ENCODE assay signal across 9 cellular contexts in the genomic region with DNA sequence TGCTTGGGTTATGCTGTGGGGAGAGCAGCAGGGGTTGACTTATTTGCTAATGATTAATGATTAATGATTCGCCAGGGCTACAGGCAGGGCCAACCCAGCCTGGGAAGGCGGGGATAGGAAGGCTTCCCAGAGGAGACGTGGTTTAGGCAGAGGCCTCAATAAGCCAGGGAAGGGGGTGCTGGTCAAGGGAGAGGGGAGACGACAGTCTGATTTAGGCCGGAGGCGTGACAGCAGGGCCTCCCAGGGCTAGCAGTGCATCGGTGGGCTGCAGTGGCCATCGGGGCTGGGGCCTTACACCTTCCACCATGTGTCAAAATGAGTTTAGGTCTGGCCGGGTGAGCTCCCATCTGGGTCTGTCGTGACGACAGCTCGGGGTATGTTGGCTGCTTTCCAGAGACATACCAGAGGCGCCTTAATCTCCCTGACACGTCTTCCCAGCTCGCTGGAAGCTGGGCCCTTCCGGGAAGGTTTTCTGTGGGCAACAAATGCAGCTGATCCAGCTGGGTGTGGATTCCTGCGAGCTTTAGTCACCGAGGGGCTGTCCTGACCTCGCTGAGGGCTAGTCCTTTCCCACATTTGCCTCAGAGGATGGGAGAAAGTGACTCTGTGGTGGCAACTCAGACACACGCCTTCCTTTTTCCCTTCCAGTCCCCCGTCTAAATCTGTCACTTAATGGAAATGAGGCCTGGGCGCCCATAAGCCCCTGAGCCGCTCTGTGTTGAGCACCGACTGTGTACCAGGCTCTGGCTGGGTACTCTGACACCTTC. TPM values are rescaled to one million over a fixed set of nuclear protein-coding genes. Genes with fewer than 3 reads are reported as not detected.
DNase-seq lines count a peak whose midpoint lies in the region; ATAC-seq and TF ChIP-seq lines count a peak whose summit lies in the region.
"Had no signal": no experiment of that assay in that cellular context is flagged by ENCODE, and none has a peak within 500 bp of the region (broad histone marks: within the 10 kb centered on the region; RNA-seq: fewer than 3 reads in every experiment).

No MANE protein-coding gene starts in this region.

- H3K9me3 ChIP-seq in breast epithelium (no peaks in the 10 kb centered on the region), liver (ENCODE audit: control insufficient read depth in 4 of 4, low read length in 3 of 4) (no peaks in the 10 kb centered on the region), upper lobe of right lung (no peaks in the 10 kb centered on the region)
- H3K9me3 ChIP-seq in CD4-positive, alpha-beta T cell (ENCODE audit: control insufficient read depth, low read length): no peaks in the 10 kb centered on the region

- H3K36me3 Mint-ChIP-seq in CD4-positive, alpha-beta T cell (ENCODE audit: low read depth): no peaks in the 10 kb centered on the region

- no peaks in the 10 kb centered on the region for H3K27me3 ChIP-seq in breast epithelium
- no peaks in the 10 kb centered on the region for H3K27me3 ChIP-seq in liver (ENCODE audit: control insufficient read depth in 4 of 4, insufficient read depth in 4 of 4, low read length in 3 of 4)
- H3K27me3 ChIP-seq in upper lobe of right lung: no peaks in the 10 kb centered on the region
- H3K27me3 ChIP-seq in CD4-positive, alpha-beta T cell (ENCODE audit: control insufficient read depth, insufficient read depth, low read length): no peaks in the 10 kb centered on the region

- CTCF ChIA-PET in CD4-positive, alpha-beta T cell (lab: Charles Lee): no interaction called here

- H3K4me1 Mint-ChIP-seq in CD4-positive, alpha-beta T cell (ENCODE audit: low read depth): no peaks in the 10 kb centered on the region

- TF ChIP-seq CTCF in breast epithelium (IDR thresholded peaks at IDR 0.05): no peak
- no peak for TF ChIP-seq CTCF in liver (IDR thresholded peaks at IDR 0.05; ENCODE audit: low read depth, low read length, missing input control)
- TF ChIP-seq CTCF in upper lobe of right lung (IDR thresholded peaks at IDR 0.05): no peak
- no peak for TF ChIP-seq CTCF in CD4-positive, alpha-beta T cell (IDR thresholded peaks at IDR 0.05)

- ATAC-seq in upper lobe of right lung: peak; percentile 88
- ATAC-seq in HG03095 (IDR thresholded peaks at IDR 0.05; ENCODE audit: unreplicated experiment): no peak
- no peak for ATAC-seq in CD4-positive, alpha-beta T cell (ENCODE audit: poor library complexity)

- intact Hi-C loops in breast epithelium (cut with DNase I; ENCODE audit: low total_unique reads) (no loop called here), upper lobe of right lung (cut with DNase I) (no loop called here)
- intact Hi-C loops in CD4-positive, alpha-beta T cell (cut with DNase I, micrococcal nuclease): no loop called here

- 51% methylated on average over 24 of the region's 24 CpGs for WGBS in liver

- no peak overlapping the region for H3K27ac Mint-ChIP-seq in CD4-positive, alpha-beta T cell

- no peaks in the 10 kb centered on the region for H3K27me3 Mint-ChIP-seq in CD4-positive, alpha-beta T cell

- peak; percentile 44 to 50 for TF ChIP-seq RAD21 in liver (IDR thresholded peaks at IDR 0.05)

- H3K9ac ChIP-seq in liver (ENCODE audit: low read depth in 1 of 2, low read length in 2 of 2): no peak overlapping the region

- H3K27ac ChIP-seq in breast epithelium (peak overlapping the region; percentile 56 to 77), liver (ENCODE audit: low read depth in 1 of 2, low read length in 2 of 2) (peak overlapping the region; percentile 73 to 80), upper lobe of right lung (peak overlapping the region; percentile 82)
- H3K27ac ChIP-seq in CD4-positive, alpha-beta T cell (ENCODE audit: low read depth, low read length): no peak overlapping the region

- H3K36me3 ChIP-seq in breast epithelium (no peaks in the 10 kb centered on the region), liver (ENCODE audit: control insufficient read depth in 4 of 4, insufficient read depth in 3 of 4, low read depth in 1 of 4, low read length in 3 of 4) (no peaks in the 10 kb centered on the region), upper lobe of right lung (no peaks in the 10 kb centered on the region)

- peak; percentile 99 for DNase-seq in LHCN-M2 (ENCODE audit: low read depth)
- DNase-seq in breast epithelium (ENCODE audit: low spot score in 2 of 2): no peak
- peak; percentile 75 for DNase-seq in upper lobe of right lung
- no peak for DNase-seq in activated gamma-delta T cell (lab: John Stamatoyannopoulos, UW)
- no peak for DNase-seq in CD4-positive, alpha-beta T cell
- DNase-seq in globus pallidus (ENCODE audit: low spot score): no peak

- H3K4me1 ChIP-seq in breast epithelium (no peaks in the 10 kb centered on the region), liver (ENCODE audit: control insufficient read depth in 4 of 4, insufficient read depth in 4 of 4, low read length in 3 of 4) (peaks cover 5 to 26% (median 20%) of the 10 kb centered on the region in 4 donors), upper lobe of right lung (peaks cover 24% of the 10 kb centered on the region)

- POLR2A ChIA-PET in CD4-positive, alpha-beta T cell (lab: Charles Lee): no interaction called here

- no peak overlapping the region for H3K4me3 ChIP-seq in breast epithelium
- H3K4me3 ChIP-seq in liver (ENCODE audit: low read depth in 1 of 3, low read length in 3 of 3): no peak overlapping the region
- H3K4me3 ChIP-seq in upper lobe of right lung: no peak overlapping the region

- H3K4me3 Mint-ChIP-seq in CD4-positive, alpha-beta T cell: no peak overlapping the region

- H3K9me3 Mint-ChIP-seq in CD4-positive, alpha-beta T cell: no peaks in the 10 kb centered on the region

- no peak for TF ChIP-seq POLR2A in breast epithelium (IDR thresholded peaks at IDR 0.05)

TF ChIP-seq in liver, 16 proteins besides CTCF, POLR2A, EP300 and RAD21 (continues in another document):
- TF ChIP-seq HNF4A (conservative IDR thresholded peaks at IDR 0.05) (peak; percentile 38 to 50), EGR1 (IDR thresholded peaks at IDR 0.05; ENCODE audit: low read depth in 2 of 2) (peak in 1 of 2 donors; percentile 16), JUND (IDR thresholded peaks at IDR 0.05) (peak in 1 of 2 donors; percentile 37), SP1 (IDR thresholded peaks at IDR 0.05) (peak; percentile 83), FOXA2 (IDR thresholded peaks at IDR 0.05) (peak; percentile 32), HNF4G (IDR thresholded peaks at IDR 0.05) (no peak), GABPA (IDR thresholded peaks at IDR 0.05 in 1 of 2, conservative IDR thresholded peaks at IDR 0.05 in 1 of 2) (peak in 1 of 2 donors; percentile 8)
- TF ChIP-seq, protein P1, sequence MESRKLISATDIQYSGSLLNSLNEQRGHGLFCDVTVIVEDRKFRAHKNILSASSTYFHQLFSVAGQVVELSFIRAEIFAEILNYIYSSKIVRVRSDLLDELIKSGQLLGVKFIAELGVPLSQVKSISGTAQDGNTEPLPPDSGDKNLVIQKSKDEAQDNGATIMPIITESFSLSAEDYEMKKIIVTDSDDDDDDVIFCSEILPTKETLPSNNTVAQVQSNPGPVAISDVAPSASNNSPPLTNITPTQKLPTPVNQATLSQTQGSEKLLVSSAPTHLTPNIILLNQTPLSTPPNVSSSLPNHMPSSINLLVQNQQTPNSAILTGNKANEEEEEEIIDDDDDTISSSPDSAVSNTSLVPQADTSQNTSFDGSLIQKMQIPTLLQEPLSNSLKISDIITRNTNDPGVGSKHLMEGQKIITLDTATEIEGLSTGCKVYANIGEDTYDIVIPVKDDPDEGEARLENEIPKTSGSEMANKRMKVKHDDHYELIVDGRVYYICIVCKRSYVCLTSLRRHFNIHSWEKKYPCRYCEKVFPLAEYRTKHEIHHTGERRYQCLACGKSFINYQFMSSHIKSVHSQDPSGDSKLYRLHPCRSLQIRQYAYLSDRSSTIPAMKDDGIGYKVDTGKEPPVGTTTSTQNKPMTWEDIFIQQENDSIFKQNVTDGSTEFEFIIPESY (IDR thresholded peaks at IDR 0.05): no peak
- TF ChIP-seq, protein P2, sequence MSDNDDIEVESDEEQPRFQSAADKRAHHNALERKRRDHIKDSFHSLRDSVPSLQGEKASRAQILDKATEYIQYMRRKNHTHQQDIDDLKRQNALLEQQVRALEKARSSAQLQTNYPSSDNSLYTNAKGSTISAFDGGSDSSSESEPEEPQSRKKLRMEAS (IDR thresholded peaks at IDR 0.05): peak; percentile 10
- TF ChIP-seq, protein P3, sequence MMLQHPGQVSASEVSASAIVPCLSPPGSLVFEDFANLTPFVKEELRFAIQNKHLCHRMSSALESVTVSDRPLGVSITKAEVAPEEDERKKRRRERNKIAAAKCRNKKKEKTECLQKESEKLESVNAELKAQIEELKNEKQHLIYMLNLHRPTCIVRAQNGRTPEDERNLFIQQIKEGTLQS (IDR thresholded peaks at IDR 0.05): no peak
- TF ChIP-seq, protein P4, sequence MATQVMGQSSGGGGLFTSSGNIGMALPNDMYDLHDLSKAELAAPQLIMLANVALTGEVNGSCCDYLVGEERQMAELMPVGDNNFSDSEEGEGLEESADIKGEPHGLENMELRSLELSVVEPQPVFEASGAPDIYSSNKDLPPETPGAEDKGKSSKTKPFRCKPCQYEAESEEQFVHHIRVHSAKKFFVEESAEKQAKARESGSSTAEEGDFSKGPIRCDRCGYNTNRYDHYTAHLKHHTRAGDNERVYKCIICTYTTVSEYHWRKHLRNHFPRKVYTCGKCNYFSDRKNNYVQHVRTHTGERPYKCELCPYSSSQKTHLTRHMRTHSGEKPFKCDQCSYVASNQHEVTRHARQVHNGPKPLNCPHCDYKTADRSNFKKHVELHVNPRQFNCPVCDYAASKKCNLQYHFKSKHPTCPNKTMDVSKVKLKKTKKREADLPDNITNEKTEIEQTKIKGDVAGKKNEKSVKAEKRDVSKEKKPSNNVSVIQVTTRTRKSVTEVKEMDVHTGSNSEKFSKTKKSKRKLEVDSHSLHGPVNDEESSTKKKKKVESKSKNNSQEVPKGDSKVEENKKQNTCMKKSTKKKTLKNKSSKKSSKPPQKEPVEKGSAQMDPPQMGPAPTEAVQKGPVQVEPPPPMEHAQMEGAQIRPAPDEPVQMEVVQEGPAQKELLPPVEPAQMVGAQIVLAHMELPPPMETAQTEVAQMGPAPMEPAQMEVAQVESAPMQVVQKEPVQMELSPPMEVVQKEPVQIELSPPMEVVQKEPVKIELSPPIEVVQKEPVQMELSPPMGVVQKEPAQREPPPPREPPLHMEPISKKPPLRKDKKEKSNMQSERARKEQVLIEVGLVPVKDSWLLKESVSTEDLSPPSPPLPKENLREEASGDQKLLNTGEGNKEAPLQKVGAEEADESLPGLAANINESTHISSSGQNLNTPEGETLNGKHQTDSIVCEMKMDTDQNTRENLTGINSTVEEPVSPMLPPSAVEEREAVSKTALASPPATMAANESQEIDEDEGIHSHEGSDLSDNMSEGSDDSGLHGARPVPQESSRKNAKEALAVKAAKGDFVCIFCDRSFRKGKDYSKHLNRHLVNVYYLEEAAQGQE (IDR thresholded peaks at IDR 0.05): peak; percentile 84

RNA-seq across cellular contexts. Expression of a gene that starts 3.7 kb away (rescaled TPM):
- total RNA-seq in LHCN-M2 (2014; rRNA removed) (not detected in 2 replicates), breast epithelium (under 1 TPM in 1 of 3 donors, not detected in 2; 0.16 TPM), liver (under 1 TPM; 0.28 to 0.59 TPM), upper lobe of right lung (0.26 TPM)
- polyA plus RNA-seq in LHCN-M2 (2012): not detected
- polyA plus RNA-seq in liver: under 1 TPM; 0.21 to 0.67 TPM
- not detected for total RNA-seq in CD4-positive, alpha-beta T cell
- total RNA-seq: lower leg skin had no signal

RNA-seq across cellular contexts. Expression of a gene that starts 50.5 kb away (rescaled TPM):
- 17.4 and 17.5 TPM in 2 replicates for total RNA-seq in LHCN-M2 (2014; rRNA removed)
- 8.9 TPM for polyA plus RNA-seq in LHCN-M2 (2012)
- 10 to 100 TPM; 20.5 to 26.2 (median 22.9) TPM for total RNA-seq in breast epithelium
- 10 to 100 TPM; 27.4 to 82.7 TPM for total RNA-seq in liver
- 100 to 1,000 TPM in 1 of 2 donors, 10 to 100 TPM in 1; 66.8 to 109 TPM for polyA plus RNA-seq in liver
- total RNA-seq in upper lobe of right lung: 24.1 TPM
- total RNA-seq in CD4-positive, alpha-beta T cell: 10 to 100 TPM; 10.6 to 12.0 TPM

Comparison
In these comparisons a context has a peak if more than half of its experiments do, and no peak if none do; other contexts are left out.
1. DNase-seq: peak in LHCN-M2 (single experiment) and upper lobe of right lung (single experiment); none in breast epithelium (0 of 2), activated gamma-delta T cell (single experiment), CD4-positive, alpha-beta T cell (0 of 10) and globus pallidus (single experiment).